ENCODE assay signal across 21 cellular contexts in genomic region chr9:107390319-107390718, GRCh38.
A peak's percentile ranks its signal among the peaks of the same experiment; 100 is the strongest.
DNase-seq lines count a peak whose midpoint lies in the region; ATAC-seq, FAIRE-seq and TF ChIP-seq lines count a peak whose summit lies in the region.
"Had no signal": no experiment of that assay in that cellular context is flagged by ENCODE, and none has a peak within 500 bp of the region (broad histone marks: within the 10 kb centered on the region; RNA-seq: fewer than 3 reads in every experiment).

No MANE protein-coding gene starts in this region.

- POLR2A ChIA-PET in PC-9 (lab: Charles Lee; ENCODE audit: unreplicated experiment): no interaction called here

- H3K9me3 ChIP-seq in PC-9 (ENCODE audit: insufficient read depth, low read depth) (no peaks in the 10 kb centered on the region), esophagus squamous epithelium (no peaks in the 10 kb centered on the region), sigmoid colon (no peaks in the 10 kb centered on the region)
- H3K9me3 ChIP-seq: body of pancreas had no signal

- H3F3A ChIP-seq in PC-9 (ENCODE audit: insufficient read depth, low read depth): peaks cover 10% of the 10 kb centered on the region; the same call in 1 of the 2 replicates

- intact Hi-C loops in PC-9 (cut with micrococcal nuclease; ENCODE audit: unreplicated experiment): no loop called here
- intact Hi-C loops in esophagus squamous epithelium (cut with DNase I): no loop called here
- intact Hi-C loops in sigmoid colon (cut with DNase I): no loop called here

- CTCF ChIA-PET in PC-9 (lab: Charles Lee): no interaction called here

- no peaks in the 10 kb centered on the region for H4K20me1 ChIP-seq in PC-9 (ENCODE audit: insufficient read depth)

- no peaks in the 10 kb centered on the region; the same call in 1 of the 2 replicates for H3K9me2 ChIP-seq in PC-9 (ENCODE audit: insufficient read depth)

- peak overlapping the region; percentile 90 for H3K27ac ChIP-seq in C4-2B
- no peak overlapping the region for H3K27ac ChIP-seq in PC-9
- peak overlapping the region; percentile 71 to 91 (median 76) for H3K27ac ChIP-seq in esophagus squamous epithelium
- peak overlapping the region; percentile 39 to 65 (median 51) for H3K27ac ChIP-seq in sigmoid colon

- TF ChIP-seq CTCF in C4-2B (conservative IDR thresholded peaks at IDR 0.05): no peak
- TF ChIP-seq CTCF in PC-9 (conservative IDR thresholded peaks at IDR 0.05): no peak
- TF ChIP-seq CTCF in esophagus squamous epithelium (IDR thresholded peaks at IDR 0.05): no peak
- TF ChIP-seq CTCF in sigmoid colon (IDR thresholded peaks at IDR 0.05): no peak

- TF ChIP-seq EP300 in sigmoid colon (IDR thresholded peaks at IDR 0.05): no peak

- no peak for FAIRE-seq in urothelium cell line (lab: Jason Lieb, UNC)
- FAIRE-seq: D721Med had no signal

- BruUV-seq in PC-9 (replicated peaks; lab: Mats Ljungman, UMichigan): no TSS peak

- H3K4me2 ChIP-seq in PC-9: peak overlapping the region; percentile 42

- H2AFZ ChIP-seq in PC-9: no peak overlapping the region

- no peaks in the 10 kb centered on the region for H3K36me3 ChIP-seq in PC-9 (ENCODE audit: low read depth)
- no peaks in the 10 kb centered on the region for H3K36me3 ChIP-seq in esophagus squamous epithelium
- H3K36me3 ChIP-seq in sigmoid colon: no peaks in the 10 kb centered on the region

- H3K27me3 ChIP-seq in PC-9 (ENCODE audit: insufficient read depth, low read depth) (no peaks in the 10 kb centered on the region), esophagus squamous epithelium (no peaks in the 10 kb centered on the region), sigmoid colon (no peaks in the 10 kb centered on the region)
- H3K27me3 ChIP-seq: body of pancreas had no signal

- no peak overlapping the region for H3K4me3 ChIP-seq in PC-9
- H3K4me3 ChIP-seq in esophagus squamous epithelium: no peak overlapping the region
- no peak overlapping the region for H3K4me3 ChIP-seq in sigmoid colon
- H3K4me3 ChIP-seq: body of pancreas, coronary artery had no signal

- TF ChIP-seq POLR2A in esophagus squamous epithelium (IDR thresholded peaks at IDR 0.05) (no peak), sigmoid colon (IDR thresholded peaks at IDR 0.05) (no peak), GM18505 (IDR thresholded peaks at IDR 0.05; ENCODE audit: borderline replicate concordance, extremely low read depth, insufficient read depth, insufficient read length) (no peak)

- no peaks in the 10 kb centered on the region for H3K79me2 ChIP-seq in PC-9 (ENCODE audit: low read depth)

- ATAC-seq in GM18505 (IDR thresholded peaks at IDR 0.05; ENCODE audit: unreplicated experiment): no peak
- ATAC-seq: WTC11 had no signal

- no peak for DNase-seq in PC-9
- no peak for DNase-seq in esophagus squamous epithelium (lab: John Stamatoyannopoulos, UW)
- no peak for DNase-seq in sigmoid colon
- no peak for DNase-seq in urothelium cell line (ENCODE audit: low spot score)
- no peak for DNase-seq in NCI-H526 treated with DMSO at 0.1 percent for 48 hours (lab: John Stamatoyannopoulos, UW)
- DNase-seq: activated naive CD8-positive, alpha-beta T cell treated with anti-CD3 and anti-CD28 coated beads, Interleukin-2, amount 10 ng/mL, durations not matched to agents 7 days and 5 days; endodermal cell; hippocampal formation; KBM-7; NCI-H1436 treated with DMSO at 0.1 percent for 48 hours; NCI-H2171; NCI-H69; stimulated activated CD4-positive, alpha-beta T cell treated with anti-CD3 and anti-CD28 coated beads, Interleukin-12 subunit alpha, Interleukin-12 subunit beta, amount 100 ng/mL, for 4 hours; stimulated activated CD4-positive, alpha-beta T cell treated with anti-CD3 and anti-CD28 coated beads, Interleukin-4, amount 100 ng/mL, for 4 hours; T-helper 9 cell had no signal

- 52 to 59% methylated on average over 6 to 7 of the region's 9 CpGs for WGBS in esophagus squamous epithelium, 2 donors
- 82 to 89% methylated on average over 9 of the region's 9 CpGs for WGBS in sigmoid colon, 2 donors

- H3K4me1 ChIP-seq in PC-9 (replicated peaks; ENCODE audit: insufficient read depth): peaks cover 18% of the 10 kb centered on the region
- peaks cover 11 to 60% (median 13%) of the 10 kb centered on the region in 3 donors for H3K4me1 ChIP-seq in esophagus squamous epithelium
- H3K4me1 ChIP-seq in sigmoid colon: peaks cover 0 to 22% (median 0%) of the 10 kb centered on the region in 4 donors
